In the genomic region with DNA sequence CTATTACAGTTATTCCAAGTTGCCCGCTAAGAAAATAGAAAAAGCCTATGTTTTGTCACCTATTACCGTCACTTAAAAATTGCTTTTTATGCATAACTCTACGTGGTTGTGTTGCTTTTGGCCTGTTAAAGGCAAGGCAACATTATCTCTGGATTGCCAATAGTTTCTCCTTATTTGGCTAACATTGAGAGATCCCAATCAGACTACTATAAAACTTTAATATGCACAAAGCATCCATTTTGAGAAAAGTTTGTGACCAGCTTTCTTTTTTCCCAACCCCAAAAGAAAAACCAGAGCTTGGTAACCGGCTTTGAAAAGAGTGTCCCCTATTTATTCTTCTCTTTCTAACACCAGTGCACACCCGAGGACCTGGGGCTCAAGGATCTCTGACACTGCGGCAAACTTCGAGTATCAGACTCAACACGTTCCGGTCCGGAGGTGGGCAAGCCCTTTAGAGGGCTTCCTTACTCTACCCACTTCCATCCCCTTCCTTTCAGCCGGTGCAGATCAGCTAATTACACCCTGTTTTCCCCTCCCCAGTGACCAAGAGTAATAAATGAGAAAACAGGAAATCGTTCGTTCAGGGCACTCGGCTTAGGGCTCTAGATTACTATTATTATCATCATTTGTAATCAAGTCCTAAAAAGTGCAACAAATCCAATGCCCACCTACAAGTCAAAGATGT, we compare ENCODE assay signal across 8 cellular contexts. TPM values are rescaled to one million over a fixed set of nuclear protein-coding genes. Genes with fewer than 3 reads are reported as not detected.
DNase-seq lines count a peak whose midpoint lies in the region; ATAC-seq, FAIRE-seq and TF ChIP-seq lines count a peak whose summit lies in the region.

No MANE protein-coding gene starts in this region.

- H3K4me1 Mint-ChIP-seq in T-cell: peaks cover 51 to 61% (median 52%) of the 10 kb centered on the region in 3 donors

- no peaks in the 10 kb centered on the region for H3K27me3 ChIP-seq in endothelial cell of umbilical vein (ENCODE audit: control insufficient read depth in 2 of 2, insufficient read depth in 2 of 2, low read length in 2 of 2)

- no TSS peak for BruUV-seq in endothelial cell of umbilical vein (replicated peaks; lab: Mats Ljungman, UMichigan)

- H3K4me3 ChIP-seq in endothelial cell of umbilical vein (replicated peaks in 1 of 3; ENCODE audit: insufficient read depth in 1 of 3, low read depth in 1 of 3, low read length in 3 of 3): peak overlapping the region; percentile 51 to 89 (median 84)

- TF ChIP-seq POLR2A in endothelial cell of umbilical vein (IDR thresholded peaks at IDR 0.05; ENCODE audit: low read depth, low read length): no peak

- H3K4me2 ChIP-seq in endothelial cell of umbilical vein (ENCODE audit: insufficient read depth, low read length): peak overlapping the region; percentile 91

- no peak for TF ChIP-seq CTCF in endothelial cell of umbilical vein (IDR thresholded peaks at IDR 0.05; ENCODE audit: extremely low read depth in 1 of 2, insufficient read depth in 1 of 2, low read depth in 1 of 2, low read length in 2 of 2)

- H3K9me3 ChIP-seq in endothelial cell of umbilical vein (replicated peaks; ENCODE audit: control insufficient read depth, insufficient read depth, low read length): no peaks in the 10 kb centered on the region

- CTCF ChIA-PET in T-cell (lab: Charles Lee): interaction anchor here in 1 of 2 donors (1.2 kb wide), 1 partner anchor 48 kb away, joined by 7 read pairs; no protein-coding TSS in a partner anchor
- CTCF ChIA-PET in endothelial cell of umbilical vein (lab: Charles Lee): interaction anchor here (1.1 to 1.6 kb wide), 8 partner anchors 9 to 337 kb away, joined by 3 to 7 read pairs (median 4); no protein-coding TSS in a partner anchor

- H3K9me3 Mint-ChIP-seq in T-cell: no peaks in the 10 kb centered on the region

- no peaks in the 10 kb centered on the region for H3K36me3 ChIP-seq in endothelial cell of umbilical vein (ENCODE audit: control insufficient read depth in 2 of 2, extremely low read depth in 1 of 2, insufficient read depth in 2 of 2, low read length in 2 of 2)

- H3K27ac Mint-ChIP-seq in T-cell: peak overlapping the region; percentile 87 to 99

- no peaks in the 10 kb centered on the region for H3K9me1 ChIP-seq in endothelial cell of umbilical vein (replicated peaks; ENCODE audit: control insufficient read depth, extremely low read depth, insufficient read depth, low read length)

- no peak for FAIRE-seq in endothelial cell of umbilical vein (lab: Jason Lieb, UNC)

- peak; percentile 14 for ATAC-seq in HG03108 (IDR thresholded peaks at IDR 0.05; ENCODE audit: unreplicated experiment)
- ATAC-seq in T-cell (replicated peaks in 1 of 4): peak in 1 of 4 experiments; percentile 4
- no peak for ATAC-seq in HG03280 (IDR thresholded peaks at IDR 0.05; ENCODE audit: unreplicated experiment)

- peaks cover 6% of the 10 kb centered on the region for H3K36me3 Mint-ChIP-seq in T-cell

- DNase-seq in SIG-M5 treated with dmso at 0.1 percent for 504 hours (lab: John Stamatoyannopoulos, UW; ENCODE audit: unreplicated experiment) (peak; percentile 60), SIG-M5 (lab: John Stamatoyannopoulos, UW) (no peak), T-cell (peak in 4 of 34 experiments; percentile 1 to 13 (median 7)), endothelial cell of umbilical vein (ENCODE audit: low read depth, low spot score) (peak; percentile 59), myocyte (ENCODE audit: low read depth) (peak; percentile 28), mucosa of gallbladder (ENCODE audit: low spot score) (no peak)

- H4K20me1 ChIP-seq in endothelial cell of umbilical vein (replicated peaks; ENCODE audit: control insufficient read depth, extremely low read depth, insufficient read depth, low read length): peaks cover 9% of the 10 kb centered on the region

- peak overlapping the region; percentile 88 to 99 (median 99) for H3K4me3 Mint-ChIP-seq in T-cell

- H3K79me2 ChIP-seq in endothelial cell of umbilical vein (ENCODE audit: control insufficient read depth, insufficient read depth, low read length): peaks cover 66% of the 10 kb centered on the region

- dilution Hi-C loops in endothelial cell of umbilical vein (cut with MboI; ENCODE audit: extremely low pct_ligation_motif_present, low sequenced_read_pairs): no loop called here

- H3K27me3 Mint-ChIP-seq in T-cell: no peaks in the 10 kb centered on the region

- H2AFZ ChIP-seq in endothelial cell of umbilical vein (ENCODE audit: low read depth, low read length): no peak overlapping the region

- peak overlapping the region; percentile 82 for H3K27ac ChIP-seq in endothelial cell of umbilical vein (ENCODE audit: insufficient read depth, low read depth, low read length)

- intact Hi-C loops in endothelial cell of umbilical vein (cut with micrococcal nuclease): loop anchor here (1.0 to 10.0 kb wide), 7 partner anchors 46 to 525 kb away; no protein-coding TSS in a partner anchor

- POLR2A ChIA-PET in T-cell (lab: Charles Lee) (no interaction called here), endothelial cell of umbilical vein (lab: Charles Lee) (interaction anchor here (1.0 kb wide), 1 partner anchor 89 kb away, joined by 4 read pairs; no protein-coding TSS in a partner anchor)

- peaks cover 22% of the 10 kb centered on the region for H3K4me1 ChIP-seq in endothelial cell of umbilical vein (ENCODE audit: control insufficient read depth, extremely low read depth, insufficient read depth, low read length)

- H3K9ac ChIP-seq in endothelial cell of umbilical vein (replicated peaks; ENCODE audit: extremely low read depth, insufficient read depth, low read length): peak overlapping the region; percentile 91

TF ChIP-seq in endothelial cell of umbilical vein, 7 proteins besides CTCF, POLR2A, EP300 and RAD21:
- TF ChIP-seq, protein P1, sequence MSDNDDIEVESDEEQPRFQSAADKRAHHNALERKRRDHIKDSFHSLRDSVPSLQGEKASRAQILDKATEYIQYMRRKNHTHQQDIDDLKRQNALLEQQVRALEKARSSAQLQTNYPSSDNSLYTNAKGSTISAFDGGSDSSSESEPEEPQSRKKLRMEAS (IDR thresholded peaks at IDR 0.05; ENCODE audit: insufficient read depth, insufficient read length): no peak
- TF ChIP-seq FOS (IDR thresholded peaks at IDR 0.05; ENCODE audit: borderline replicate concordance, insufficient read depth, low read length) (no peak), POLR2AphosphoS5 (IDR thresholded peaks at IDR 0.05; ENCODE audit: insufficient read depth, low read depth, low read length) (no peak), JUN (IDR thresholded peaks at IDR 0.05; ENCODE audit: borderline replicate concordance, insufficient read depth, insufficient read length, low read depth) (no peak), EZH2 (IDR thresholded peaks at IDR 0.05; ENCODE audit: borderline replicate concordance, low read depth, low read length, severe bottlenecking) (no peak), MYC (IDR thresholded peaks at IDR 0.05; ENCODE audit: low read depth, low read length) (no peak), GATA2 (IDR thresholded peaks at IDR 0.05; ENCODE audit: insufficient read depth, insufficient read length, low read depth, low read length) (no peak)
TF ChIP-seq in endothelial cell of umbilical vein: peak in this region for 0.

RNA-seq across cellular contexts. Expression of gene PPP1R12A, which starts 1.2 kb away (rescaled TPM):
- 100 to 1,000 TPM in 2 of 5 donors, 10 to 100 TPM in 3; 84.8 to 109 (median 89.5) TPM for total RNA-seq in T-cell
- 83.9 and 86.8 TPM in 2 replicates for total RNA-seq in endothelial cell of umbilical vein
- polyA plus RNA-seq in endothelial cell of umbilical vein: 10.4 and 12.9 TPM in 2 replicates
- 14.5 and 16.7 TPM in 2 replicates for polyA plus RNA-seq in endothelial cell of umbilical vein (2011; cell fraction: cytosol; rRNA removed)
- 77.5 and 103 TPM in 2 replicates for polyA plus RNA-seq in endothelial cell of umbilical vein (2011; cell fraction: nucleus; rRNA removed)
- polyA plus RNA-seq in endothelial cell of umbilical vein (2012): 39.6 and 48.1 TPM in 2 replicates
- polyA minus RNA-seq in endothelial cell of umbilical vein: 94.7 and 113 TPM in 2 replicates
- 38.6 TPM for polyA minus RNA-seq in endothelial cell of umbilical vein (2011; cell fraction: cytosol; rRNA and poly(A)+ RNA removed)
- 219 and 241 TPM in 2 replicates for polyA minus RNA-seq in endothelial cell of umbilical vein (2011; cell fraction: nucleus; rRNA and poly(A)+ RNA removed)
- total RNA-seq in myocyte: 67.1 and 100 TPM in 2 replicates
- polyA plus RNA-seq in myocyte (2012): 29.8 TPM
- 136 TPM for total RNA-seq in mucosa of gallbladder

Comparison
In these comparisons a context has a peak if more than half of its experiments do, and no peak if none do; other contexts are left out.
1. DNase-seq: peak in SIG-M5 treated with dmso at 0.1 percent for 504 hours (single experiment), endothelial cell of umbilical vein (single experiment) and myocyte (single experiment); none in SIG-M5 (single experiment) and mucosa of gallbladder (single experiment).